Comparison of ENCODE assay signal across 35 cellular contexts in the genomic region with DNA sequence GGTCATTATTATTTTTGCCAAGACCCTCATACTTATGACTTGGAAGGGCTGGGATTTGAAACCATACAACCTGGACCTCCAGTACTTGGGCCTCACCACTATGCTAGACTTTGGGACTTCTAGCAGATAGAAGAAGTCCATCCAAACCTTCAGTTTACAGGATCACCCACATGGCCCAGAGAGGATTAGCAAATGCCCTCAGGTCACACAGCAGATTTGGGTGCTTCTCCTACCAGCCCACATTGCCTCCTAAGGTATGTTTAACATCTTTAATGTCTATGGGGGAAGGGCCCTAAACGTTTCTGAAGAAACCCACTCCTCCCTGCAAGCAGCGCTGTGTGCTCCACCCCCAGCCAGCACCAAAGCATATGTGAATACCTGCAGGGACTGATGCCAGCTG. TPM values are rescaled to one million over a fixed set of nuclear protein-coding genes. Genes with fewer than 3 reads are reported as not detected.
"Had no signal": no experiment of that assay in that cellular context is flagged by ENCODE, and none has a peak within 500 bp of the region (broad histone marks: within the 10 kb centered on the region; RNA-seq: fewer than 3 reads in every experiment).

No MANE protein-coding gene starts in this region.

- H3K27me3 Mint-ChIP-seq: stimulated activated naive CD8-positive, alpha-beta T cell treated with anti-CD3 and anti-CD28 coated beads, Interleukin-15, amount 100 ng/mL, for 72 hours had no signal

- H3K9me3 Mint-ChIP-seq: naive thymus-derived CD8-positive, alpha-beta T cell; natural killer cell treated with Interleukin-12 subunit alpha and Interleukin-12 subunit beta and Interleukin-15 and Interleukin-18, amount 100 ng/mL, for 72 hours; neural crest cell; stimulated activated memory B cell treated with anti-CD40 and anti-IgM and Interleukin-4, amounts not matched to agents 10 μg/mL and 1 μg/mL and 100 μg/mL, for 72 hours; stimulated activated naive CD8-positive, alpha-beta T cell treated with anti-CD3 and anti-CD28 coated beads, Interleukin-15, amount 100 ng/mL, for 72 hours had no signal

- H3K27ac ChIP-seq: pancreas, prostate gland, right atrium auricular region, skin epidermis, spleen, suprapubic skin, testis, tibial artery, transverse colon, upper lobe of left lung, vagina had no signal

- H3K27ac Mint-ChIP-seq: naive B cell; naive thymus-derived CD8-positive, alpha-beta T cell; natural killer cell treated with Interleukin-12 subunit alpha and Interleukin-12 subunit beta and Interleukin-15 and Interleukin-18, amount 100 ng/mL, for 72 hours; nephron progenitor cell; stimulated activated memory B cell treated with anti-CD40 and anti-IgM and Interleukin-4, amounts not matched to agents 10 μg/mL and 1 μg/mL and 100 μg/mL, for 72 hours; stimulated activated naive CD8-positive, alpha-beta T cell treated with anti-CD3 and anti-CD28 coated beads, Interleukin-15, amount 100 ng/mL, for 72 hours had no signal

- ATAC-seq: naive thymus-derived CD8-positive, alpha-beta T cell; natural killer cell treated with Interleukin-12 subunit alpha and Interleukin-12 subunit beta and Interleukin-15 and Interleukin-18, amount 100 ng/mL, for 72 hours; pancreas; sciatic nerve; stimulated activated memory B cell treated with anti-CD40 and anti-IgM and Interleukin-4, amounts not matched to agents 10 μg/mL and 1 μg/mL and 100 μg/mL, for 72 hours; stimulated activated naive CD8-positive, alpha-beta T cell treated with anti-CD3 and anti-CD28 coated beads, Interleukin-15, amount 100 ng/mL, for 72 hours; stimulated activated naive CD8-positive, alpha-beta T cell treated with anti-CD3 and anti-CD28 coated beads, Interleukin-15, Interleukin-2, amounts not matched to agents 100 U/mL and 50 U/mL, for 24 hours had no signal

- H3K36me3 Mint-ChIP-seq: naive B cell; naive thymus-derived CD8-positive, alpha-beta T cell; natural killer cell treated with Interleukin-12 subunit alpha and Interleukin-12 subunit beta and Interleukin-15 and Interleukin-18, amount 100 ng/mL, for 72 hours; stimulated activated memory B cell treated with anti-CD40 and anti-IgM and Interleukin-4, amounts not matched to agents 10 μg/mL and 1 μg/mL and 100 μg/mL, for 72 hours had no signal

- H3K4me1 Mint-ChIP-seq: naive B cell; naive thymus-derived CD8-positive, alpha-beta T cell; stimulated activated memory B cell treated with anti-CD40 and anti-IgM and Interleukin-4, amounts not matched to agents 10 μg/mL and 1 μg/mL and 100 μg/mL, for 72 hours; stimulated activated naive CD8-positive, alpha-beta T cell treated with anti-CD3 and anti-CD28 coated beads, Interleukin-15, amount 100 ng/mL, for 72 hours had no signal

- H3K36me3 ChIP-seq: pancreas, prostate gland, right atrium auricular region, spleen, suprapubic skin, tibial artery, transverse colon, upper lobe of left lung, vagina had no signal

- H3K4me2 ChIP-seq: smooth muscle cell had no signal

- FAIRE-seq: pancreas, urothelium cell line had no signal

- DNase-seq: naive B cell; naive thymus-derived CD8-positive, alpha-beta T cell; nephron progenitor cell; occipital lobe; pancreas; retina; spleen; stimulated activated CD4-positive, alpha-beta T cell treated with anti-CD3 and anti-CD28 coated beads, Interleukin-12 subunit alpha, Interleukin-12 subunit beta, amount 100 ng/mL, for 4 hours; stimulated activated CD4-positive, alpha-beta T cell treated with anti-CD3 and anti-CD28 coated beads, Interleukin-1b, Interleukin-23, amount 100 ng/mL, for 48 hours; stimulated activated CD4-positive, alpha-beta T cell treated with anti-CD3 and anti-CD28 coated beads, Interleukin-4, amount 100 ng/mL, for 1 hour; stimulated activated CD4-positive, alpha-beta T cell treated with anti-CD3 and anti-CD28 coated beads, Interleukin-4, amount 100 ng/mL, for 4 hours; stimulated activated CD8-positive, alpha-beta memory T cell treated with anti-CD3 and anti-CD28 coated beads, Interleukin-4, amount 100 ng/mL, for 48 hours; stimulated activated naive CD4-positive, alpha-beta T cell; stimulated activated naive CD8-positive, alpha-beta T cell treated with anti-CD3 and anti-CD28 coated beads, Interleukin-15, amount 100 ng/mL, for 72 hours; stimulated activated naive CD8-positive, alpha-beta T cell treated with anti-CD3 and anti-CD28 coated beads, Interleukin-15, Interleukin-2, amounts not matched to agents 100 U/mL and 50 U/mL, for 24 hours; substantia nigra; testis; tibial artery; transverse colon; upper lobe of left lung had no signal

- H3K4me3 ChIP-seq: pancreas, prostate gland, right atrium auricular region, skin epidermis, smooth muscle cell, spleen, suprapubic skin, testis, tibial artery, transverse colon, upper lobe of left lung, vagina had no signal

- H3K4me3 Mint-ChIP-seq: naive B cell; naive thymus-derived CD8-positive, alpha-beta T cell; natural killer cell treated with Interleukin-12 subunit alpha and Interleukin-12 subunit beta and Interleukin-15 and Interleukin-18, amount 100 ng/mL, for 72 hours; nephron progenitor cell; neural crest cell; stimulated activated memory B cell treated with anti-CD40 and anti-IgM and Interleukin-4, amounts not matched to agents 10 μg/mL and 1 μg/mL and 100 μg/mL, for 72 hours; stimulated activated naive CD8-positive, alpha-beta T cell treated with anti-CD3 and anti-CD28 coated beads, Interleukin-15, amount 100 ng/mL, for 72 hours had no signal

- H3K9me3 ChIP-seq: pancreas, prostate gland, right atrium auricular region, spleen, suprapubic skin, testis, tibial artery, transverse colon, upper lobe of left lung, vagina had no signal

- H3K27me3 ChIP-seq: pancreas, right atrium auricular region, spleen, suprapubic skin, testis, transverse colon, upper lobe of left lung, vagina had no signal

- H3K4me1 ChIP-seq: pancreas, right atrium auricular region, testis, upper lobe of left lung had no signal

RNA-seq across cellular contexts. Expression of a gene that starts 32.9 kb away (rescaled TPM):
- total RNA-seq: naive thymus-derived CD8-positive, alpha-beta T cell; natural killer cell treated with Interleukin-12 subunit alpha and Interleukin-12 subunit beta and Interleukin-15 and Interleukin-18, amount 100 ng/mL, for 72 hours; occipital lobe; posterior vena cava; pulmonary artery endothelial cell; right atrium auricular region; sciatic nerve; smooth muscle cell; spleen; suprapubic skin; transverse colon; upper lobe of left lung; ureter; vagina had no signal
- polyA plus RNA-seq: naive thymus-derived CD8-positive, alpha-beta T cell; smooth muscle cell; spleen; thymus had no signal
